In genomic region chr5:178854284-178854683, GRCh38 we compare ENCODE assay signal across 1 cellular context.
TF ChIP-seq lines count a peak whose summit lies in the region.

No MANE protein-coding gene starts in this region.

TF ChIP-seq in K562, 482 proteins besides CTCF, POLR2A, EP300 and RAD21 (continued from another document):
- TF ChIP-seq ZBTB9 (CRISPR knock-in tag; IDR thresholded peaks at IDR 0.05) (no peak), TCF3 (CRISPR knock-in tag; IDR thresholded peaks at IDR 0.05) (no peak), JUND (IDR thresholded peaks at IDR 0.05; ENCODE audit: borderline replicate concordance, low read depth, low read length) (peak; percentile 18; the same call in 1 of the 2 replicates), JUND (tag; IDR thresholded peaks at IDR 0.05; ENCODE audit: borderline replicate concordance, low read depth, low read length) (no peak; the same call in 2 of the 3 replicates), DPF2 (IDR thresholded peaks at IDR 0.05) (peak; percentile 68), IFI16 (CRISPR knock-in tag; IDR thresholded peaks at IDR 0.05) (no peak), NFIX (CRISPR knock-in tag; IDR thresholded peaks at IDR 0.05; ENCODE audit: low read depth) (no peak), CBFA2T2 (conservative IDR thresholded peaks at IDR 0.05) (no peak), CBX8 (IDR thresholded peaks at IDR 0.05; ENCODE audit: borderline replicate concordance, extremely low read depth, low read depth, low read length, poor library complexity, severe bottlenecking) (no peak), YY1 (IDR thresholded peaks at IDR 0.05; ENCODE audit: borderline replicate concordance in 1 of 3, control insufficient read depth in 1 of 3, extremely low read depth in 1 of 3, insufficient read depth in 3 of 3, insufficient read length in 1 of 3, insufficient replicate concordance in 2 of 3, low read depth in 1 of 3, low read length in 2 of 3) (no peak), ARID1B (IDR thresholded peaks at IDR 0.05) (peak; percentile 64), NBN (IDR thresholded peaks at IDR 0.05; ENCODE audit: low read depth) (0 out of 2 replicates have a peak, but pooled peaks have one; percentile 42), SMARCA4 (IDR thresholded peaks at IDR 0.05) (peak; percentile 63), ATF4 (CRISPR knock-in tag; IDR thresholded peaks at IDR 0.05) (no peak), PCBP1 (IDR thresholded peaks at IDR 0.05; ENCODE audit: low read depth, low read length, poor library complexity, severe bottlenecking) (no peak), MNT (conservative IDR thresholded peaks at IDR 0.05) (0 out of 4 replicates have a peak, but pooled peaks of 1 of the 2 experiments have one; percentile 26), RB1 (IDR thresholded peaks at IDR 0.05; ENCODE audit: low read depth) (no peak), POLR2AphosphoS2 (IDR thresholded peaks at IDR 0.05; ENCODE audit: low read length) (no peak), ZNF23 (CRISPR knock-in tag; IDR thresholded peaks at IDR 0.05) (no peak), ZNF212 (CRISPR knock-in tag; IDR thresholded peaks at IDR 0.05) (no peak), OTX1 (CRISPR knock-in tag; IDR thresholded peaks at IDR 0.05) (0 out of 2 replicates have a peak, but pooled peaks have one; percentile 14), ESRRB (CRISPR knock-in tag; IDR thresholded peaks at IDR 0.05; ENCODE audit: borderline replicate concordance) (no peak), JUNB (CRISPR knock-in tag; conservative IDR thresholded peaks at IDR 0.05) (no peak), ZNF75A (CRISPR knock-in tag; IDR thresholded peaks at IDR 0.05) (no peak), TARDBP (IDR thresholded peaks at IDR 0.05) (no peak), MAZ (CRISPR knock-in tag; conservative IDR thresholded peaks at IDR 0.05 in 1 of 2, IDR thresholded peaks at IDR 0.05 in 1 of 2) (peak; percentile 28 to 37; a peak in 1 of 4 replicates), PRDM10 (IDR thresholded peaks at IDR 0.05; ENCODE audit: partially characterized antibody) (no peak), TSC22D4 (tag; IDR thresholded peaks at IDR 0.05) (no peak)
- TF ChIP-seq, protein P1, sequence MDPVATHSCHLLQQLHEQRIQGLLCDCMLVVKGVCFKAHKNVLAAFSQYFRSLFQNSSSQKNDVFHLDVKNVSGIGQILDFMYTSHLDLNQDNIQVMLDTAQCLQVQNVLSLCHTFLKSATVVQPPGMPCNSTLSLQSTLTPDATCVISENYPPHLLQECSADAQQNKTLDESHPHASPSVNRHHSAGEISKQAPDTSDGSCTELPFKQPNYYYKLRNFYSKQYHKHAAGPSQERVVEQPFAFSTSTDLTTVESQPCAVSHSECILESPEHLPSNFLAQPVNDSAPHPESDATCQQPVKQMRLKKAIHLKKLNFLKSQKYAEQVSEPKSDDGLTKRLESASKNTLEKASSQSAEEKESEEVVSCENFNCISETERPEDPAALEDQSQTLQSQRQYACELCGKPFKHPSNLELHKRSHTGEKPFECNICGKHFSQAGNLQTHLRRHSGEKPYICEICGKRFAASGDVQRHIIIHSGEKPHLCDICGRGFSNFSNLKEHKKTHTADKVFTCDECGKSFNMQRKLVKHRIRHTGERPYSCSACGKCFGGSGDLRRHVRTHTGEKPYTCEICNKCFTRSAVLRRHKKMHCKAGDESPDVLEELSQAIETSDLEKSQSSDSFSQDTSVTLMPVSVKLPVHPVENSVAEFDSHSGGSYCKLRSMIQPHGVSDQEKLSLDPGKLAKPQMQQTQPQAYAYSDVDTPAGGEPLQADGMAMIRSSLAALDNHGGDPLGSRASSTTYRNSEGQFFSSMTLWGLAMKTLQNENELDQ (CRISPR knock-in tag; IDR thresholded peaks at IDR 0.05; ENCODE audit: borderline replicate concordance) = no peak
- TF ChIP-seq, protein P2, sequence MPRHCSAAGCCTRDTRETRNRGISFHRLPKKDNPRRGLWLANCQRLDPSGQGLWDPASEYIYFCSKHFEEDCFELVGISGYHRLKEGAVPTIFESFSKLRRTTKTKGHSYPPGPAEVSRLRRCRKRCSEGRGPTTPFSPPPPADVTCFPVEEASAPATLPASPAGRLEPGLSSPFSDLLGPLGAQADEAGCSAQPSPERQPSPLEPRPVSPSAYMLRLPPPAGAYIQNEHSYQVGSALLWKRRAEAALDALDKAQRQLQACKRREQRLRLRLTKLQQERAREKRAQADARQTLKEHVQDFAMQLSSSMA (CRISPR knock-in tag; IDR thresholded peaks at IDR 0.05) = no peak
- TF ChIP-seq, protein P3, sequence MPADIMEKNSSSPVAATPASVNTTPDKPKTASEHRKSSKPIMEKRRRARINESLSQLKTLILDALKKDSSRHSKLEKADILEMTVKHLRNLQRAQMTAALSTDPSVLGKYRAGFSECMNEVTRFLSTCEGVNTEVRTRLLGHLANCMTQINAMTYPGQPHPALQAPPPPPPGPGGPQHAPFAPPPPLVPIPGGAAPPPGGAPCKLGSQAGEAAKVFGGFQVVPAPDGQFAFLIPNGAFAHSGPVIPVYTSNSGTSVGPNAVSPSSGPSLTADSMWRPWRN (IDR thresholded peaks at IDR 0.05; ENCODE audit: low read depth) = no peak
- TF ChIP-seq, protein P4, sequence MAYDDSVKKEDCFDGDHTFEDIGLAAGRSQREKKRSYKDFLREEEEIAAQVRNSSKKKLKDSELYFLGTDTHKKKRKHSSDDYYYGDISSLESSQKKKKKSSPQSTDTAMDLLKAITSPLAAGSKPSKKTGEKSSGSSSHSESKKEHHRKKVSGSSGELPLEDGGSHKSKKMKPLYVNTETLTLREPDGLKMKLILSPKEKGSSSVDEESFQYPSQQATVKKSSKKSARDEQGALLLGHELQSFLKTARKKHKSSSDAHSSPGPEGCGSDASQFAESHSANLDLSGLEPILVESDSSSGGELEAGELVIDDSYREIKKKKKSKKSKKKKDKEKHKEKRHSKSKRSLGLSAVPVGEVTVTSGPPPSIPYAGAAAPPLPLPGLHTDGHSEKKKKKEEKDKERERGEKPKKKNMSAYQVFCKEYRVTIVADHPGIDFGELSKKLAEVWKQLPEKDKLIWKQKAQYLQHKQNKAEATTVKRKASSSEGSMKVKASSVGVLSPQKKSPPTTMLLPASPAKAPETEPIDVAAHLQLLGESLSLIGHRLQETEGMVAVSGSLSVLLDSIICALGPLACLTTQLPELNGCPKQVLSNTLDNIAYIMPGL (CRISPR knock-in tag; IDR thresholded peaks at IDR 0.05) = no peak
